In the genomic region with DNA sequence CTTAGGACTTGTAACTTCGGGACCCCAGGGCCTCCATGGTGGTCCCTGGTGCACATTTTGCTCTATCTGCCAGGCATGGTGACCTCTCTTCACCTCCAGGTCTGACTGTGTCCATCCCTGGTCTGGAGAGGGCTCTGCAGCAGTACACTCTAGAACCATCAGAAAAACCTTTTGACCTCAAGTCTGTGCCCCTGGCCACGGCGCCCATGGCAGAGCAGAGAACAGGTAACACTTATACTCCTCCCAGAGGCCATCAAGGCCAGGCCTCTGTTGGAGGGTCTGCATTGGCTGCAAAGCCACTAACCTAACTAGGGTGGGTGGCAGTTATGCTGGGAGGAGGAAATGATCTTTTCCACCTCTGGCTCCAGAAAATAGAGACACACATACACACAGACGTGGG, we compare ENCODE assay signal across 13 cellular contexts. TPM values are rescaled to one million over a fixed set of nuclear protein-coding genes. Genes with fewer than 3 reads are reported as not detected.
DNase-seq lines count a peak whose midpoint lies in the region; ATAC-seq and TF ChIP-seq lines count a peak whose summit lies in the region.
"Had no signal": no experiment of that assay in that cellular context is flagged by ENCODE, and none has a peak within 500 bp of the region (broad histone marks: within the 10 kb centered on the region; RNA-seq: fewer than 3 reads in every experiment).

No MANE protein-coding gene starts in this region.

- H3K4me1 Mint-ChIP-seq in MCF 10A (ENCODE audit: insufficient read depth, unreplicated experiment) (peaks cover 5% of the 10 kb centered on the region), chondrocyte (ENCODE audit: low read depth) (no peaks in the 10 kb centered on the region)

- in situ Hi-C loops in mammary epithelial cell (cut with MboI; ENCODE audit: low sequenced_read_pairs in 2 of 2), result no loop called here

- H3K9me3 ChIP-seq in mammary epithelial cell (replicated peaks; ENCODE audit: insufficient read depth, low read length), result no peaks in the 10 kb centered on the region
- H3K9me3 ChIP-seq in sigmoid colon, result no peaks in the 10 kb centered on the region
- H3K9me3 ChIP-seq: BLaER1 had no signal

- TF ChIP-seq POLR2A in sigmoid colon (IDR thresholded peaks at IDR 0.05), result no peak

- DNase-seq in MCF 10A (ENCODE audit: unreplicated experiment), result no peak
- no peak for DNase-seq in mammary epithelial cell
- DNase-seq in chondrocyte (ENCODE audit: low spot score), result peak; percentile 22
- peak; percentile 20 for DNase-seq in sigmoid colon
- DNase-seq in 8988T, result no peak
- DNase-seq: AML-193; CD4-positive, CD25-positive, alpha-beta regulatory T cell; DMS53; GF-D8 had no signal

- intact Hi-C loops in MCF 10A (cut with micrococcal nuclease), result no loop called here
- intact Hi-C loops in mammary epithelial cell (cut with micrococcal nuclease), result no loop called here
- intact Hi-C loops in sigmoid colon (cut with DNase I), result no loop called here

- CTCF ChIA-PET in MCF 10A (lab: Yijun Ruan, JAX) (no interaction called here), mammary epithelial cell (lab: Charles Lee; ENCODE audit: low non-redundant PET) (no interaction called here)

- H3K4me3 Mint-ChIP-seq in MCF 10A (ENCODE audit: unreplicated experiment) (no peak overlapping the region), chondrocyte (ENCODE audit: unreplicated experiment) (no peak overlapping the region)
- H3K4me3 Mint-ChIP-seq: CD4-positive, CD25-positive, alpha-beta regulatory T cell had no signal

- no peaks in the 10 kb centered on the region for H3K79me2 ChIP-seq in mammary epithelial cell (ENCODE audit: insufficient read depth, low read length)

- ATAC-seq in HG03342 (IDR thresholded peaks at IDR 0.05; ENCODE audit: unreplicated experiment), result no peak
- ATAC-seq: HCT116 had no signal

- H3K9ac ChIP-seq in mammary epithelial cell (ENCODE audit: insufficient read depth, low read length), result no peak overlapping the region
- H3K9ac ChIP-seq: BLaER1, GM23248 had no signal

- H3K27ac Mint-ChIP-seq in MCF 10A (ENCODE audit: low read depth, unreplicated experiment) (peak overlapping the region; percentile 75), chondrocyte (ENCODE audit: unreplicated experiment) (peak overlapping the region; percentile 36)
- H3K27ac Mint-ChIP-seq: CD4-positive, CD25-positive, alpha-beta regulatory T cell had no signal

- H4K20me1 ChIP-seq in mammary epithelial cell (ENCODE audit: insufficient read depth, low read length), result no peaks in the 10 kb centered on the region

- H3K36me3 ChIP-seq in mammary epithelial cell (ENCODE audit: insufficient read depth, low read length) (peaks cover 50% of the 10 kb centered on the region), sigmoid colon (peaks cover 47 to 100% (median 89%) of the 10 kb centered on the region in 4 donors)

- WGBS in mammary epithelial cell (ENCODE audit: low coverage, missing lambda C conversion rate), result 97% methylated on average over 4 of the region's 4 CpGs
- WGBS in sigmoid colon, 2 donors, result 95 to 97% methylated on average over 4 of the region's 4 CpGs

- H3K36me3 Mint-ChIP-seq in MCF 10A (ENCODE audit: insufficient read depth, unreplicated experiment) (peaks cover 96% of the 10 kb centered on the region), chondrocyte (ENCODE audit: low read depth) (peaks cover 55% of the 10 kb centered on the region)

- H3K4me3 ChIP-seq in mammary epithelial cell (replicated peaks in 1 of 3; ENCODE audit: insufficient read depth in 1 of 3, low read depth in 2 of 3, low read length in 3 of 3), result no peak overlapping the region
- H3K4me3 ChIP-seq in sigmoid colon, result no peak overlapping the region
- H3K4me3 ChIP-seq: BLaER1, GM23248 had no signal

- H3K27me3 Mint-ChIP-seq in MCF 10A (ENCODE audit: insufficient read depth, unreplicated experiment), result no peaks in the 10 kb centered on the region
- H3K27me3 Mint-ChIP-seq in chondrocyte (ENCODE audit: low read depth), result no peaks in the 10 kb centered on the region
- H3K27me3 Mint-ChIP-seq: CD4-positive, CD25-positive, alpha-beta regulatory T cell had no signal

- POLR2A ChIA-PET in MCF 10A (lab: Yijun Ruan, JAX), result no interaction called here

- TF ChIP-seq CTCF in MCF 10A (IDR thresholded peaks at IDR 0.05; ENCODE audit: unreplicated experiment), result no peak
- TF ChIP-seq CTCF in mammary epithelial cell (conservative IDR thresholded peaks at IDR 0.05 in 1 of 2, IDR thresholded peaks at IDR 0.05 in 1 of 2; ENCODE audit: extremely low read depth in 1 of 2, insufficient read depth in 1 of 2, low read depth in 1 of 2, low read length in 2 of 2), result no peak
- TF ChIP-seq CTCF in chondrocyte (IDR thresholded peaks at IDR 0.05), result no peak
- no peak for TF ChIP-seq CTCF in sigmoid colon (IDR thresholded peaks at IDR 0.05)

- no peak overlapping the region for H3K27ac ChIP-seq in mammary epithelial cell (ENCODE audit: insufficient read depth, low read depth, low read length)
- no peak overlapping the region for H3K27ac ChIP-seq in sigmoid colon
- H3K27ac ChIP-seq: BLaER1, GM23248 had no signal

- H3K4me1 ChIP-seq in mammary epithelial cell (ENCODE audit: insufficient read depth, low read length), result peaks cover 7% of the 10 kb centered on the region
- H3K4me1 ChIP-seq in sigmoid colon, result no peaks in the 10 kb centered on the region

- dilution Hi-C loops in mammary epithelial cell (cut with HindIII; ENCODE audit: low sequenced_read_pairs), result no loop called here

- no peaks in the 10 kb centered on the region for H3K9me3 Mint-ChIP-seq in MCF 10A (ENCODE audit: unreplicated experiment)
- H3K9me3 Mint-ChIP-seq in chondrocyte (ENCODE audit: low read depth), result no peaks in the 10 kb centered on the region
- H3K9me3 Mint-ChIP-seq: CD4-positive, CD25-positive, alpha-beta regulatory T cell had no signal

- H2AFZ ChIP-seq in mammary epithelial cell (ENCODE audit: low read depth, low read length), result no peak overlapping the region
- H2AFZ ChIP-seq: GM23248 had no signal

- BruUV-seq in MCF 10A (replicated peaks; lab: Mats Ljungman, UMichigan) (no TSS peak), mammary epithelial cell (replicated peaks; lab: Mats Ljungman, UMichigan) (no TSS peak)

- no peak for TF ChIP-seq EP300 in sigmoid colon (IDR thresholded peaks at IDR 0.05)

- no peak overlapping the region for H3K4me2 ChIP-seq in mammary epithelial cell (ENCODE audit: insufficient read depth, low read depth, low read length)
- H3K4me2 ChIP-seq: BLaER1 had no signal

- H3K27me3 ChIP-seq in mammary epithelial cell (ENCODE audit: insufficient read depth, low read length), result no peaks in the 10 kb centered on the region
- no peaks in the 10 kb centered on the region for H3K27me3 ChIP-seq in sigmoid colon
- H3K27me3 ChIP-seq: BLaER1 had no signal

RNA-seq across cellular contexts. Expression of a gene that starts 10.3 kb away (rescaled TPM):
- total RNA-seq in MCF 10A (2022), result 29.4 and 42.8 TPM in 2 replicates
- 10 to 100 TPM; 36.2 to 77.8 TPM for total RNA-seq in mammary epithelial cell
- polyA plus RNA-seq in mammary epithelial cell, result 57.1 TPM
- polyA minus RNA-seq in mammary epithelial cell, result 67.3 TPM
- 21.6 to 25.9 TPM (median 22.7 TPM) in 3 replicates for total RNA-seq in chondrocyte
- total RNA-seq in sigmoid colon, result 10 to 100 TPM; 15.2 to 22.5 (median 20.2) TPM
- polyA plus RNA-seq in sigmoid colon, result 10 to 100 TPM; 21.6 to 41.2 (median 25.4) TPM

RNA-seq across cellular contexts. Expression of a gene that starts 19.0 kb away (rescaled TPM):
- 225 and 298 TPM in 2 replicates for total RNA-seq in MCF 10A (2022)
- total RNA-seq in mammary epithelial cell, result 100 to 1,000 TPM; 173 to 176 TPM
- 98.1 TPM for polyA plus RNA-seq in mammary epithelial cell
- polyA minus RNA-seq in mammary epithelial cell, result 175 TPM
- total RNA-seq in chondrocyte, result 269 to 342 TPM (median 276 TPM) in 3 replicates
- total RNA-seq in sigmoid colon, result 10 to 100 TPM; 50.9 to 78.1 (median 57.9) TPM
- polyA plus RNA-seq in sigmoid colon, result 100 to 1,000 TPM; 104 to 151 (median 148) TPM

Comparison
In these comparisons a context has a peak if more than half of its experiments do, and no peak if none do; other contexts are left out.
1. DNase-seq: peak in chondrocyte (single experiment) and sigmoid colon (single experiment); none in MCF 10A (single experiment), mammary epithelial cell (single experiment) and 8988T (single experiment).